ENCODE assay signal across 13 cellular contexts in genomic region chr7:47501406-47501805, GRCh38.
A peak's percentile ranks its signal among the peaks of the same experiment; 100 is the strongest.
DNase-seq lines count a peak whose midpoint lies in the region; ATAC-seq and TF ChIP-seq lines count a peak whose summit lies in the region.
"Had no signal": no experiment of that assay in that cellular context is flagged by ENCODE, and none has a peak within 500 bp of the region (broad histone marks: within the 10 kb centered on the region; RNA-seq: fewer than 3 reads in every experiment).

No MANE protein-coding gene starts in this region.

- intact Hi-C loops in right lobe of liver (cut with DNase I) = no loop called here
- intact Hi-C loops in PC-3 (cut with micrococcal nuclease) = no loop called here

- H3K4me1 ChIP-seq in right lobe of liver = peaks cover 3 to 43% (median 22%) of the 10 kb centered on the region in 4 donors
- H3K4me1 ChIP-seq in subcutaneous abdominal adipose tissue (ENCODE audit: control insufficient read depth in 5 of 5, insufficient read depth in 5 of 5, low read length in 5 of 5) = peaks cover 5 to 90% (median 55%) of the 10 kb centered on the region in 5 donors
- no peaks in the 10 kb centered on the region for H3K4me1 ChIP-seq in endodermal cell (ENCODE audit: control insufficient read depth, insufficient read depth, low read length)
- H3K4me1 ChIP-seq in PC-3 (ENCODE audit: insufficient read depth, low read length) = no peaks in the 10 kb centered on the region

- H3K27ac ChIP-seq in right lobe of liver (peak overlapping the region in 2 of 3 donors; percentile 22 to 43), subcutaneous abdominal adipose tissue (ENCODE audit: low read depth, low read length) (peak overlapping the region; percentile 40), endodermal cell (ENCODE audit: low read depth, low read length) (no peak overlapping the region), PC-3 (ENCODE audit: low read length) (no peak overlapping the region)

- peaks cover 48% of the 10 kb centered on the region; the same call in 1 of the 2 replicates for H3K79me2 ChIP-seq in PC-3 (ENCODE audit: low read length)

- H3K36me3 ChIP-seq in right lobe of liver (peaks cover 0 to 13% (median 2%) of the 10 kb centered on the region in 4 donors), subcutaneous abdominal adipose tissue (ENCODE audit: control insufficient read depth in 5 of 5, insufficient read depth in 5 of 5, low read length in 5 of 5) (peaks cover 0 to 16% (median 10%) of the 10 kb centered on the region in 5 donors), endodermal cell (ENCODE audit: control insufficient read depth, insufficient read depth, low read length) (peaks cover 4% of the 10 kb centered on the region), PC-3 (ENCODE audit: low read depth, low read length) (peaks cover 6% of the 10 kb centered on the region; the same call in 1 of the 2 replicates)

- H3K27me3 ChIP-seq in right lobe of liver = no peaks in the 10 kb centered on the region
- H3K27me3 ChIP-seq in subcutaneous abdominal adipose tissue (ENCODE audit: control insufficient read depth in 5 of 5, insufficient read depth in 4 of 5, low read length in 5 of 5) = no peaks in the 10 kb centered on the region
- no peaks in the 10 kb centered on the region for H3K27me3 ChIP-seq in endodermal cell (ENCODE audit: control insufficient read depth, insufficient read depth, low read length, poor library complexity, severe bottlenecking)
- H3K27me3 ChIP-seq in PC-3 (ENCODE audit: low read length) = no peaks in the 10 kb centered on the region

- H3K27ac Mint-ChIP-seq in endodermal cell = no peak overlapping the region
- H3K27ac Mint-ChIP-seq: activated CD8-positive, alpha-beta T cell treated with anti-CD3 and anti-CD28 coated beads for 36 hours; stimulated activated naive CD8-positive, alpha-beta T cell treated with anti-CD3 and anti-CD28 coated beads, Interleukin-15, amount 100 ng/mL, for 72 hours had no signal

- CTCF ChIA-PET in PC-3 (lab: Charles Lee) = no interaction called here

- no peaks in the 10 kb centered on the region for H3K27me3 Mint-ChIP-seq in endodermal cell (ENCODE audit: insufficient read depth)
- H3K27me3 Mint-ChIP-seq: activated CD8-positive, alpha-beta T cell treated with anti-CD3 and anti-CD28 coated beads for 36 hours had no signal

- H2AFZ ChIP-seq in PC-3 (ENCODE audit: low read length) = no peak overlapping the region

- TF ChIP-seq POLR2A in right lobe of liver (IDR thresholded peaks at IDR 0.05) = no peak

- POLR2A ChIA-PET in PC-3 (lab: Charles Lee; ENCODE audit: unreplicated experiment) = no interaction called here

- 0 out of 2 replicates have a peak, but pooled peaks cover 5% of the 10 kb centered on the region for H4K20me1 ChIP-seq in PC-3 (ENCODE audit: low read length)

- H3K4me2 ChIP-seq in PC-3 (ENCODE audit: low read length) = no peak overlapping the region

- no peak overlapping the region for H3K9ac ChIP-seq in subcutaneous abdominal adipose tissue (ENCODE audit: low read length in 5 of 5)
- H3K9ac ChIP-seq in endodermal cell (ENCODE audit: extremely low read depth, low read length, poor library complexity, severe bottlenecking) = no peak overlapping the region
- H3K9ac ChIP-seq in PC-3 (ENCODE audit: low read length) = no peak overlapping the region

- no peak overlapping the region for H3K4me3 Mint-ChIP-seq in endodermal cell
- H3K4me3 Mint-ChIP-seq: activated CD8-positive, alpha-beta T cell treated with anti-CD3 and anti-CD28 coated beads for 36 hours; stimulated activated naive CD8-positive, alpha-beta T cell treated with anti-CD3 and anti-CD28 coated beads, Interleukin-15, amount 100 ng/mL, for 72 hours had no signal

- no peaks in the 10 kb centered on the region for H3K9me3 ChIP-seq in right lobe of liver
- H3K9me3 ChIP-seq in subcutaneous abdominal adipose tissue (ENCODE audit: control insufficient read depth in 5 of 5, low read length in 5 of 5) = no peaks in the 10 kb centered on the region
- no peaks in the 10 kb centered on the region for H3K9me3 ChIP-seq in endodermal cell (ENCODE audit: control insufficient read depth, low read length)
- no peaks in the 10 kb centered on the region for H3K9me3 ChIP-seq in PC-3 (ENCODE audit: low read length)

- H3K9me3 Mint-ChIP-seq in endodermal cell = no peaks in the 10 kb centered on the region
- H3K9me3 Mint-ChIP-seq: activated CD8-positive, alpha-beta T cell treated with anti-CD3 and anti-CD28 coated beads for 36 hours; stimulated activated naive CD8-positive, alpha-beta T cell treated with anti-CD3 and anti-CD28 coated beads, Interleukin-15, amount 100 ng/mL, for 72 hours had no signal

- WGBS in right lobe of liver (ENCODE audit: insufficient coverage, low coverage, low lambda C conversion rate, missing lambda C conversion rate) = 87% methylated on average over 10 of the region's 11 CpGs
- WGBS in endodermal cell (ENCODE audit: insufficient coverage in 1 of 2, insufficient read length in 1 of 2), 2 experiments = 85 to 90% methylated on average over 10 to 11 of the region's 11 CpGs

- no peak overlapping the region for H3K4me3 ChIP-seq in right lobe of liver
- no peak overlapping the region for H3K4me3 ChIP-seq in subcutaneous abdominal adipose tissue (ENCODE audit: low read depth in 1 of 5, low read length in 5 of 5)
- H3K4me3 ChIP-seq in endodermal cell (ENCODE audit: low read length) = no peak overlapping the region
- H3K4me3 ChIP-seq in PC-3 (ENCODE audit: low read length) = no peak overlapping the region

- peaks cover 2% of the 10 kb centered on the region for H3K36me3 Mint-ChIP-seq in endodermal cell (ENCODE audit: low read depth)

- H3K9me2 ChIP-seq in PC-3 (replicated peaks; ENCODE audit: low read length) = no peaks in the 10 kb centered on the region

- no peak for TF ChIP-seq CTCF in right lobe of liver (IDR thresholded peaks at IDR 0.05)
- TF ChIP-seq CTCF in endodermal cell (conservative IDR thresholded peaks at IDR 0.05) = no peak
- TF ChIP-seq CTCF in PC-3 (conservative IDR thresholded peaks at IDR 0.05; ENCODE audit: low read depth, low read length) = no peak

- H3F3A ChIP-seq in PC-3 (ENCODE audit: low read length, unreplicated experiment) = no peaks in the 10 kb centered on the region

- DNase-seq in HS-27A (ENCODE audit: low read depth) = peak; percentile 24
- peak; percentile 79 for DNase-seq in astrocyte of the hippocampus (ENCODE audit: low read depth, low spot score)
- DNase-seq in right lobe of liver = no peak
- DNase-seq in endodermal cell = no peak
- no peak for DNase-seq in DMS153 treated with DMSO at 0.1 percent for 48 hours (lab: John Stamatoyannopoulos, UW; ENCODE audit: unreplicated experiment)
- no peak for DNase-seq in A172 (ENCODE audit: low spot score)
- DNase-seq in PC-3 = no peak
- DNase-seq: activated CD8-positive, alpha-beta T cell treated with anti-CD3 and anti-CD28 coated beads for 36 hours; GOT3; NCI-H524 treated with DMSO at 0.1 percent for 48 hours; stimulated activated naive CD8-positive, alpha-beta T cell treated with anti-CD3 and anti-CD28 coated beads, Interleukin-15, amount 100 ng/mL, for 72 hours; T-helper 1 cell had no signal

- peaks cover 34% of the 10 kb centered on the region for H3K4me1 Mint-ChIP-seq in endodermal cell

- ATAC-seq in right lobe of liver (no peak), PC-3 (no peak)
- ATAC-seq: activated CD8-positive, alpha-beta T cell treated with anti-CD3 and anti-CD28 coated beads for 36 hours; stimulated activated naive CD8-positive, alpha-beta T cell treated with anti-CD3 and anti-CD28 coated beads, Interleukin-15, amount 100 ng/mL, for 72 hours had no signal

- no TSS peak for BruUV-seq in PC-3 (replicated peaks; lab: Mats Ljungman, UMichigan)

Comparison
In these comparisons a context has a peak if more than half of its experiments do, and no peak if none do; other contexts are left out.
1. DNase-seq: peak in HS-27A (single experiment) and astrocyte of the hippocampus (single experiment); none in right lobe of liver (0 of 3), endodermal cell (single experiment), DMS153 treated with DMSO at 0.1 percent for 48 hours (single experiment), A172 (single experiment) and PC-3 (single experiment).
2. H3K27ac ChIP-seq: peak in right lobe of liver (2 of 3) and subcutaneous abdominal adipose tissue (single experiment); none in endodermal cell (single experiment) and PC-3 (single experiment).